Comparison of ENCODE assay signal across 9 cellular contexts in the genomic region with DNA sequence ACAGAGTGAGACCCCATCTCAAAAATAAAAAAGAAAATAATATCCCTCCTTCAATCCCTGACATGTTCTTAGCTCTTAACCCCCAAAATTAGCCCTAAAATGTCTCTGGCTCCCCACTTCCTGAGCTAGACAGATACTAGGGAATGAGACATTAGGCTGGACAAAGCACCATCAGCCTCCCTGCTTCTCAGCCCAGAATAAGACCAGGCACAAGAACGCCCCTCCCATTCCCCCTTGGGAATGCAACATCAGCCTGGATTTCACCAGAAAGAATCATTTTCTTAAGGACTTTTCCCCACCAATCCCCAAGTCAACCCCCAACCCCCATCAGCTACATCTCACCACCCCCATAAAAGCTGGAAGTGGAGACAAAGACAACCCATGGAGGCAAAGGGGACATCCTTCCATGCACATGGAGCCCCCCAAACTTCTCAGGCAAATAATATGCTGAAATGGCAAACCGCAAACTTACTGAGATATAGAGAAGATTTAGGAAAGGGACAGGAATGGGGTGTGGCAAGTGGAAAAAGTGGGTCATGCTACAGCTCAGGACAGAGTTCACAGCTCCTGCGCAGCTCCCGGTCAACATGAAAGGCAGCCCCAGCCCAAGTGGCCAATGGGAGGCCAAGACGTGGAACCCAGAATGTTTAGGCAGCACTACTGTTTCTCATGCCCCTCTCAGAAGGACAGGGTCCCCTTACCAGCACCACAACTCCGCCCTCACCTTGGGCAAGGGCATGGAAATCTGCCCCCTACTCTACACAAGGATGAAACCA. TPM values are rescaled to one million over a fixed set of nuclear protein-coding genes. Genes with fewer than 3 reads are reported as not detected.
DNase-seq lines count a peak whose midpoint lies in the region; ATAC-seq, FAIRE-seq and TF ChIP-seq lines count a peak whose summit lies in the region.
"Had no signal": no experiment of that assay in that cellular context is flagged by ENCODE, and none has a peak within 500 bp of the region (broad histone marks: within the 10 kb centered on the region; RNA-seq: fewer than 3 reads in every experiment).

No MANE protein-coding gene starts in this region.

- H3K36me3 ChIP-seq in DND-41 (ENCODE audit: insufficient read depth, low read length) (peaks cover 65% of the 10 kb centered on the region), OCI-LY1 (ENCODE audit: insufficient read depth, low read length) (peaks cover 59% of the 10 kb centered on the region), endothelial cell of umbilical vein (ENCODE audit: control insufficient read depth in 2 of 2, extremely low read depth in 1 of 2, insufficient read depth in 2 of 2, low read length in 2 of 2) (peaks cover 25 to 30% of the 10 kb centered on the region in 2 experiments), ovary (no peaks in the 10 kb centered on the region)

- TF ChIP-seq POLR2A in endothelial cell of umbilical vein (IDR thresholded peaks at IDR 0.05; ENCODE audit: low read depth, low read length) (no peak), ovary (IDR thresholded peaks at IDR 0.05) (no peak)

- H3K4me1 ChIP-seq in DND-41 (ENCODE audit: insufficient read depth, low read length) (peaks cover 59% of the 10 kb centered on the region), OCI-LY1 (ENCODE audit: insufficient read depth, low read length, severe bottlenecking) (peaks cover 44% of the 10 kb centered on the region), endothelial cell of umbilical vein (ENCODE audit: control insufficient read depth, extremely low read depth, insufficient read depth, low read length) (peaks cover 30% of the 10 kb centered on the region), ovary (ENCODE audit: insufficient read depth) (peaks cover 23% of the 10 kb centered on the region)

- peak; percentile 18 for FAIRE-seq in endothelial cell of umbilical vein (lab: Jason Lieb, UNC)

- peaks cover 61% of the 10 kb centered on the region for H4K20me1 ChIP-seq in DND-41 (ENCODE audit: insufficient read depth, low read length)
- no peaks in the 10 kb centered on the region; the same call in 1 of the 2 replicates for H4K20me1 ChIP-seq in OCI-LY1 (ENCODE audit: insufficient read depth, low read length)
- no peaks in the 10 kb centered on the region for H4K20me1 ChIP-seq in endothelial cell of umbilical vein (replicated peaks; ENCODE audit: control insufficient read depth, extremely low read depth, insufficient read depth, low read length)

- H3K4me2 ChIP-seq in DND-41 (ENCODE audit: insufficient read depth, low read length) (peak overlapping the region; percentile 85), OCI-LY1 (ENCODE audit: low read length) (peak overlapping the region; percentile 93), endothelial cell of umbilical vein (ENCODE audit: insufficient read depth, low read length) (peak overlapping the region; percentile 91)

- BruUV-seq in endothelial cell of umbilical vein (replicated peaks; lab: Mats Ljungman, UMichigan), result TSS peak; percentile 15

- POLR2A ChIA-PET in endothelial cell of umbilical vein (lab: Charles Lee), result no interaction called here

- dilution Hi-C loops in endothelial cell of umbilical vein (cut with MboI; ENCODE audit: extremely low pct_ligation_motif_present, low sequenced_read_pairs), result no loop called here

- no peaks in the 10 kb centered on the region for H3K9me3 ChIP-seq in DND-41 (ENCODE audit: insufficient read depth, low read length, severe bottlenecking)
- no peaks in the 10 kb centered on the region for H3K9me3 ChIP-seq in OCI-LY1 (ENCODE audit: low read length)
- H3K9me3 ChIP-seq in endothelial cell of umbilical vein (replicated peaks; ENCODE audit: control insufficient read depth, insufficient read depth, low read length), result no peaks in the 10 kb centered on the region
- no peaks in the 10 kb centered on the region for H3K9me3 ChIP-seq in ovary

- H3K27me3 ChIP-seq in DND-41 (ENCODE audit: insufficient read depth, low read length, poor library complexity), result no peaks in the 10 kb centered on the region
- H3K27me3 ChIP-seq in OCI-LY1 (ENCODE audit: insufficient read depth, low read length), result no peaks in the 10 kb centered on the region
- H3K27me3 ChIP-seq in endothelial cell of umbilical vein (ENCODE audit: control insufficient read depth in 2 of 2, insufficient read depth in 2 of 2, low read length in 2 of 2), result no peaks in the 10 kb centered on the region
- no peaks in the 10 kb centered on the region for H3K27me3 ChIP-seq in ovary
- H3K27me3 ChIP-seq: foreskin keratinocyte had no signal

- H3K9ac ChIP-seq in DND-41 (ENCODE audit: low read depth, low read length) (peak overlapping the region; percentile 80), OCI-LY1 (ENCODE audit: low read length) (peak overlapping the region; percentile 79), endothelial cell of umbilical vein (replicated peaks; ENCODE audit: extremely low read depth, insufficient read depth, low read length) (no peak overlapping the region)

- H3K27ac ChIP-seq in DND-41 (ENCODE audit: low read length), result peak overlapping the region; percentile 78
- H3K27ac ChIP-seq in OCI-LY1 (ENCODE audit: low read depth, low read length, poor library complexity, severe bottlenecking), result peak overlapping the region; percentile 58
- no peak overlapping the region for H3K27ac ChIP-seq in endothelial cell of umbilical vein (ENCODE audit: insufficient read depth, low read depth, low read length)
- H3K27ac ChIP-seq in ovary, result no peak overlapping the region
- H3K27ac ChIP-seq: foreskin keratinocyte had no signal

- TF ChIP-seq CTCF in DND-41 (IDR thresholded peaks at IDR 0.05; ENCODE audit: borderline replicate concordance, extremely low read depth, low read length, poor library complexity, severe bottlenecking) (no peak), OCI-LY1 (IDR thresholded peaks at IDR 0.05; ENCODE audit: low read length) (no peak), endothelial cell of umbilical vein (IDR thresholded peaks at IDR 0.05; ENCODE audit: extremely low read depth in 1 of 2, insufficient read depth in 1 of 2, low read depth in 1 of 2, low read length in 2 of 2) (no peak), ovary (IDR thresholded peaks at IDR 0.05) (no peak)

- H3K4me3 ChIP-seq in DND-41 (ENCODE audit: low read depth in 1 of 2, low read length in 2 of 2) (peak overlapping the region; percentile 51 to 77; a peak in 3 of 4 replicates), OCI-LY1 (ENCODE audit: low read depth, low read length, poor library complexity, severe bottlenecking) (peak overlapping the region; percentile 83), endothelial cell of umbilical vein (replicated peaks in 1 of 3; ENCODE audit: insufficient read depth in 1 of 3, low read depth in 1 of 3, low read length in 3 of 3) (peak overlapping the region in 2 of 3 experiments; percentile 1 to 87), ovary (peak overlapping the region; percentile 98)

- H2AFZ ChIP-seq in DND-41 (ENCODE audit: low read depth, low read length) (no peak overlapping the region), OCI-LY1 (ENCODE audit: low read length) (no peak overlapping the region), endothelial cell of umbilical vein (ENCODE audit: low read depth, low read length) (no peak overlapping the region)

- no peaks in the 10 kb centered on the region for H3K9me1 ChIP-seq in endothelial cell of umbilical vein (replicated peaks; ENCODE audit: control insufficient read depth, extremely low read depth, insufficient read depth, low read length)

- H3F3A ChIP-seq in OCI-LY1 (ENCODE audit: insufficient read depth, low read length), result peaks cover 19% of the 10 kb centered on the region

- CTCF ChIA-PET in endothelial cell of umbilical vein (lab: Charles Lee), result interaction anchor here (0.6 to 1.8 kb wide), 5 partner anchors 9 to 162 kb away, joined by 3 to 6 read pairs (median 4); no protein-coding TSS in a partner anchor

- no peaks in the 10 kb centered on the region for H3K9me2 ChIP-seq in OCI-LY1 (ENCODE audit: low read depth, low read length)

- H3K79me2 ChIP-seq in DND-41 (ENCODE audit: insufficient read depth, low read length), result peaks cover 72% of the 10 kb centered on the region
- peaks cover 27% of the 10 kb centered on the region for H3K79me2 ChIP-seq in OCI-LY1 (ENCODE audit: insufficient read depth, low read length)
- H3K79me2 ChIP-seq in endothelial cell of umbilical vein (ENCODE audit: control insufficient read depth, insufficient read depth, low read length), result peaks cover 50% of the 10 kb centered on the region

- no peak for ATAC-seq in DND-41 (ENCODE audit: insufficient read depth, low read depth)
- ATAC-seq: foreskin keratinocyte had no signal

- 48 to 63% (median 56%) methylated on average over 6 of the region's 6 CpGs for WGBS in ovary, 3 donors

- intact Hi-C loops in endothelial cell of umbilical vein (cut with micrococcal nuclease) (no loop called here), ovary (cut with DNase I) (loop anchor here in 2 of 4 donors (5.0 kb wide), 1 partner anchor 37 kb away; a partner anchor contains a TSS)

- DNase-seq in DND-41, result no peak
- no peak for DNase-seq in endothelial cell of umbilical vein (ENCODE audit: low read depth, low spot score)
- no peak for DNase-seq in ovary
- DNase-seq in DMS153 treated with DMSO at 0.1 percent for 48 hours (lab: John Stamatoyannopoulos, UW; ENCODE audit: unreplicated experiment), result no peak
- DNase-seq in NK-92 treated with Interleukin-12 subunit alpha and Interleukin-12 subunit beta, amount 100 ng/mL, for 24 hours (lab: John Stamatoyannopoulos, UW), result no peak
- DNase-seq in NCI-H1092 treated with DMSO at 0.1 percent for 48 hours (lab: John Stamatoyannopoulos, UW), result no peak
- DNase-seq in T-helper 9 cell, result no peak

- TF ChIP-seq EP300 in ovary (IDR thresholded peaks at IDR 0.05), result no peak

RNA-seq across cellular contexts. Expression of a gene that starts 2.7 kb away (rescaled TPM):
- total RNA-seq in endothelial cell of umbilical vein (192 and 216 TPM in 2 replicates), ovary (100 to 1,000 TPM; 137 to 297 (median 227) TPM)
- polyA plus RNA-seq in endothelial cell of umbilical vein (119 and 127 TPM in 2 replicates), ovary (100 to 1,000 TPM; 118 to 177 TPM)
- polyA plus RNA-seq in endothelial cell of umbilical vein (2011; cell fraction: cytosol; rRNA removed), result 130 and 131 TPM in 2 replicates
- 178 and 198 TPM in 2 replicates for polyA plus RNA-seq in endothelial cell of umbilical vein (2011; cell fraction: nucleus; rRNA removed)
- 108 and 117 TPM in 2 replicates for polyA plus RNA-seq in endothelial cell of umbilical vein (2012)
- polyA minus RNA-seq in endothelial cell of umbilical vein, result 187 and 211 TPM in 2 replicates
- polyA minus RNA-seq in endothelial cell of umbilical vein (2011; cell fraction: cytosol; rRNA and poly(A)+ RNA removed), result 97.7 TPM
- 83.7 and 90.8 TPM in 2 replicates for polyA minus RNA-seq in endothelial cell of umbilical vein (2011; cell fraction: nucleus; rRNA and poly(A)+ RNA removed)

RNA-seq across cellular contexts. Expression of a gene that starts 31.3 kb away (rescaled TPM):
- total RNA-seq in endothelial cell of umbilical vein (not detected in 2 replicates), ovary (1 to 10 TPM in 6 of 7 donors, under 1 TPM in 1; 0.83 to 2.2 (median 1.3) TPM)
- polyA plus RNA-seq in endothelial cell of umbilical vein (0.23 and 0.41 TPM in 2 replicates), ovary (1 to 10 TPM in 1 of 2 donors, under 1 TPM in 1; 0.57 to 2.6 TPM)
- 0.07 and 0.10 TPM in 2 replicates for polyA plus RNA-seq in endothelial cell of umbilical vein (2011; cell fraction: cytosol; rRNA removed)
- polyA plus RNA-seq in endothelial cell of umbilical vein (2011; cell fraction: nucleus; rRNA removed), result 0.08 TPM in 1 of 2 replicates, not detected in the other
- 0.07 TPM in 1 of 2 replicates, not detected in the other for polyA plus RNA-seq in endothelial cell of umbilical vein (2012)
- polyA minus RNA-seq in endothelial cell of umbilical vein, result 0.42 and 0.75 TPM in 2 replicates
- polyA minus RNA-seq in endothelial cell of umbilical vein (2011; cell fraction: cytosol; rRNA and poly(A)+ RNA removed), result 1.7 TPM
- polyA minus RNA-seq in endothelial cell of umbilical vein (2011; cell fraction: nucleus; rRNA and poly(A)+ RNA removed), result not detected in 2 replicates

RNA-seq across cellular contexts. Expression of a gene that starts 36.4 kb away (rescaled TPM):
- total RNA-seq in endothelial cell of umbilical vein (58.5 and 63.6 TPM in 2 replicates), ovary (10 to 100 TPM; 11.6 to 46.9 (median 24.5) TPM)
- polyA plus RNA-seq in endothelial cell of umbilical vein (17.8 and 26.3 TPM in 2 replicates), ovary (10 to 100 TPM; 11.6 to 31.2 TPM)
- 28.3 and 30.1 TPM in 2 replicates for polyA plus RNA-seq in endothelial cell of umbilical vein (2011; cell fraction: cytosol; rRNA removed)
- 160 and 198 TPM in 2 replicates for polyA plus RNA-seq in endothelial cell of umbilical vein (2011; cell fraction: nucleus; rRNA removed)
- polyA plus RNA-seq in endothelial cell of umbilical vein (2012), result 44.4 and 58.0 TPM in 2 replicates
- polyA minus RNA-seq in endothelial cell of umbilical vein, result 29.2 and 29.4 TPM in 2 replicates
- 26.3 TPM for polyA minus RNA-seq in endothelial cell of umbilical vein (2011; cell fraction: cytosol; rRNA and poly(A)+ RNA removed)
- 33.6 and 35.6 TPM in 2 replicates for polyA minus RNA-seq in endothelial cell of umbilical vein (2011; cell fraction: nucleus; rRNA and poly(A)+ RNA removed)

RNA-seq across cellular contexts. Expression of a gene that starts 42.8 kb away (rescaled TPM):
- total RNA-seq in endothelial cell of umbilical vein (0.97 and 1.3 TPM in 2 replicates), ovary (1 to 10 TPM in 3 of 7 donors, under 1 TPM in 4; 0.30 to 2.5 (median 0.92) TPM)
- polyA plus RNA-seq in endothelial cell of umbilical vein (5.5 and 5.7 TPM in 2 replicates), ovary (1 to 10 TPM in 1 of 2 donors, under 1 TPM in 1; 0.54 to 2.9 TPM)
- polyA plus RNA-seq in endothelial cell of umbilical vein (2011; cell fraction: cytosol; rRNA removed), result 2.0 and 3.4 TPM in 2 replicates
- 2.5 and 3.2 TPM in 2 replicates for polyA plus RNA-seq in endothelial cell of umbilical vein (2011; cell fraction: nucleus; rRNA removed)
- 0.32 and 0.82 TPM in 2 replicates for polyA plus RNA-seq in endothelial cell of umbilical vein (2012)
- 4.5 and 5.2 TPM in 2 replicates for polyA minus RNA-seq in endothelial cell of umbilical vein
- not detected for polyA minus RNA-seq in endothelial cell of umbilical vein (2011; cell fraction: cytosol; rRNA and poly(A)+ RNA removed)
- 1.6 and 1.8 TPM in 2 replicates for polyA minus RNA-seq in endothelial cell of umbilical vein (2011; cell fraction: nucleus; rRNA and poly(A)+ RNA removed)

RNA-seq across cellular contexts. Expression of a gene that starts 48.6 kb away (rescaled TPM):
- total RNA-seq in endothelial cell of umbilical vein, result 26.4 and 27.7 TPM in 2 replicates
- 41.0 and 41.2 TPM in 2 replicates for polyA plus RNA-seq in endothelial cell of umbilical vein
- 15.9 and 21.0 TPM in 2 replicates for polyA plus RNA-seq in endothelial cell of umbilical vein (2011; cell fraction: cytosol; rRNA removed)
- polyA plus RNA-seq in endothelial cell of umbilical vein (2011; cell fraction: nucleus; rRNA removed), result 156 and 161 TPM in 2 replicates
- 18.3 and 26.1 TPM in 2 replicates for polyA plus RNA-seq in endothelial cell of umbilical vein (2012)
- 19.2 and 20.3 TPM in 2 replicates for polyA minus RNA-seq in endothelial cell of umbilical vein
- not detected for polyA minus RNA-seq in endothelial cell of umbilical vein (2011; cell fraction: cytosol; rRNA and poly(A)+ RNA removed)
- polyA minus RNA-seq in endothelial cell of umbilical vein (2011; cell fraction: nucleus; rRNA and poly(A)+ RNA removed), result 12.7 and 20.1 TPM in 2 replicates
- 10 to 100 TPM; 10.9 to 31.4 (median 22.9) TPM for total RNA-seq in ovary
- polyA plus RNA-seq in ovary, result 10 to 100 TPM in 1 of 2 donors, 1 to 10 TPM in 1; 9.7 to 25.9 TPM

Comparison
In these comparisons a context has a peak if more than half of its experiments do, and no peak if none do; other contexts are left out.
1. H3K27ac ChIP-seq: peak in DND-41 (single experiment) and OCI-LY1 (single experiment); none in endothelial cell of umbilical vein (single experiment) and ovary (0 of 2).
2. H3K4me3 ChIP-seq: peak in every context shown above with its lines; median percentile 98 in ovary; 83 in OCI-LY1; 64 in DND-41; 44 in endothelial cell of umbilical vein.
3. Peak in every context shown above with its lines, with median percentiles within 50 percentile points of each other: H3K4me2 ChIP-seq.